3 cellular contexts compared by ENCODE assay signal in the genomic region with DNA sequence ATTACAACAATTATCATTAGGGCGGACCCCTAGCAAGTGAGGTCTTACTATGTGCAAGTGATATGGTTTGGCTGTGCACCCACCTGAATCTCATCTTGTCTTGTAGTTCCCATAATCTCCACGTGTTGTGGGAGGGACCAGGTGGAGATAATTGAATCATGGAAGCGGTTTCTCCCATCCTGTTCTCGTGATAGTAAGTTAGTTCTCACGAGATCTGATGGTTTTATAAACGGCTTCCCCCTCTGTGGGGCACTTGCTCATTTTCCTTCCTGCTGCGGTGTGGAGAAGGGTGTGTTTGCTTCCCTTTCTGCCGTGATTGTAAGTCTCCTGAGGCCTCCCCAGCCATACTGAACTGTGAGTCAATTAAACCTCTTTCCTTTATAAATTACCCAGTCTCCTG.
TF ChIP-seq lines count a peak whose summit lies in the region.

No MANE protein-coding gene starts in this region.

TF ChIP-seq in A549, 52 proteins besides CTCF, POLR2A, EP300 and RAD21 (continued from another document):
- TF ChIP-seq, protein P1, sequence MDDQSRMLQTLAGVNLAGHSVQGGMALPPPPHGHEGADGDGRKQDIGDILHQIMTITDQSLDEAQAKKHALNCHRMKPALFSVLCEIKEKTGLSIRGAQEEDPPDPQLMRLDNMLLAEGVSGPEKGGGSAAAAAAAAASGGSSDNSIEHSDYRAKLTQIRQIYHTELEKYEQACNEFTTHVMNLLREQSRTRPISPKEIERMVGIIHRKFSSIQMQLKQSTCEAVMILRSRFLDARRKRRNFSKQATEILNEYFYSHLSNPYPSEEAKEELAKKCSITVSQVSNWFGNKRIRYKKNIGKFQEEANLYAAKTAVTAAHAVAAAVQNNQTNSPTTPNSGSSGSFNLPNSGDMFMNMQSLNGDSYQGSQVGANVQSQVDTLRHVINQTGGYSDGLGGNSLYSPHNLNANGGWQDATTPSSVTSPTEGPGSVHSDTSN (IDR thresholded peaks at IDR 0.05): no peak
- TF ChIP-seq FOSB (CRISPR knock-in tag; IDR thresholded peaks at IDR 0.05) (no peak), HDAC2 (IDR thresholded peaks at IDR 0.05) (no peak), NPAS2 (CRISPR knock-in tag; IDR thresholded peaks at IDR 0.05; ENCODE audit: borderline replicate concordance) (no peak), RCOR1 (IDR thresholded peaks at IDR 0.05; ENCODE audit: low read depth, low read length) (no peak), MAZ (IDR thresholded peaks at IDR 0.05; ENCODE audit: borderline replicate concordance, low read depth, low read length) (no peak), TP53 (CRISPR knock-in tag; IDR thresholded peaks at IDR 0.05) (no peak), ZC3H11A (IDR thresholded peaks at IDR 0.05) (no peak)
- TF ChIP-seq, protein P2, sequence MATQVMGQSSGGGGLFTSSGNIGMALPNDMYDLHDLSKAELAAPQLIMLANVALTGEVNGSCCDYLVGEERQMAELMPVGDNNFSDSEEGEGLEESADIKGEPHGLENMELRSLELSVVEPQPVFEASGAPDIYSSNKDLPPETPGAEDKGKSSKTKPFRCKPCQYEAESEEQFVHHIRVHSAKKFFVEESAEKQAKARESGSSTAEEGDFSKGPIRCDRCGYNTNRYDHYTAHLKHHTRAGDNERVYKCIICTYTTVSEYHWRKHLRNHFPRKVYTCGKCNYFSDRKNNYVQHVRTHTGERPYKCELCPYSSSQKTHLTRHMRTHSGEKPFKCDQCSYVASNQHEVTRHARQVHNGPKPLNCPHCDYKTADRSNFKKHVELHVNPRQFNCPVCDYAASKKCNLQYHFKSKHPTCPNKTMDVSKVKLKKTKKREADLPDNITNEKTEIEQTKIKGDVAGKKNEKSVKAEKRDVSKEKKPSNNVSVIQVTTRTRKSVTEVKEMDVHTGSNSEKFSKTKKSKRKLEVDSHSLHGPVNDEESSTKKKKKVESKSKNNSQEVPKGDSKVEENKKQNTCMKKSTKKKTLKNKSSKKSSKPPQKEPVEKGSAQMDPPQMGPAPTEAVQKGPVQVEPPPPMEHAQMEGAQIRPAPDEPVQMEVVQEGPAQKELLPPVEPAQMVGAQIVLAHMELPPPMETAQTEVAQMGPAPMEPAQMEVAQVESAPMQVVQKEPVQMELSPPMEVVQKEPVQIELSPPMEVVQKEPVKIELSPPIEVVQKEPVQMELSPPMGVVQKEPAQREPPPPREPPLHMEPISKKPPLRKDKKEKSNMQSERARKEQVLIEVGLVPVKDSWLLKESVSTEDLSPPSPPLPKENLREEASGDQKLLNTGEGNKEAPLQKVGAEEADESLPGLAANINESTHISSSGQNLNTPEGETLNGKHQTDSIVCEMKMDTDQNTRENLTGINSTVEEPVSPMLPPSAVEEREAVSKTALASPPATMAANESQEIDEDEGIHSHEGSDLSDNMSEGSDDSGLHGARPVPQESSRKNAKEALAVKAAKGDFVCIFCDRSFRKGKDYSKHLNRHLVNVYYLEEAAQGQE (IDR thresholded peaks at IDR 0.05): no peak
- TF ChIP-seq, protein P3, sequence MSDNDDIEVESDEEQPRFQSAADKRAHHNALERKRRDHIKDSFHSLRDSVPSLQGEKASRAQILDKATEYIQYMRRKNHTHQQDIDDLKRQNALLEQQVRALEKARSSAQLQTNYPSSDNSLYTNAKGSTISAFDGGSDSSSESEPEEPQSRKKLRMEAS (IDR thresholded peaks at IDR 0.05): no peak

TF ChIP-seq in GM23338, 12 proteins besides CTCF, POLR2A, EP300 and RAD21 (continued from another document):
- TF ChIP-seq, protein P2 (IDR thresholded peaks at IDR 0.05; ENCODE audit: unreplicated experiment): no peak

TF ChIP-seq in WTC11, 78 proteins besides CTCF, POLR2A, EP300 and RAD21 (continued from another document):
- TF ChIP-seq, protein P4, sequence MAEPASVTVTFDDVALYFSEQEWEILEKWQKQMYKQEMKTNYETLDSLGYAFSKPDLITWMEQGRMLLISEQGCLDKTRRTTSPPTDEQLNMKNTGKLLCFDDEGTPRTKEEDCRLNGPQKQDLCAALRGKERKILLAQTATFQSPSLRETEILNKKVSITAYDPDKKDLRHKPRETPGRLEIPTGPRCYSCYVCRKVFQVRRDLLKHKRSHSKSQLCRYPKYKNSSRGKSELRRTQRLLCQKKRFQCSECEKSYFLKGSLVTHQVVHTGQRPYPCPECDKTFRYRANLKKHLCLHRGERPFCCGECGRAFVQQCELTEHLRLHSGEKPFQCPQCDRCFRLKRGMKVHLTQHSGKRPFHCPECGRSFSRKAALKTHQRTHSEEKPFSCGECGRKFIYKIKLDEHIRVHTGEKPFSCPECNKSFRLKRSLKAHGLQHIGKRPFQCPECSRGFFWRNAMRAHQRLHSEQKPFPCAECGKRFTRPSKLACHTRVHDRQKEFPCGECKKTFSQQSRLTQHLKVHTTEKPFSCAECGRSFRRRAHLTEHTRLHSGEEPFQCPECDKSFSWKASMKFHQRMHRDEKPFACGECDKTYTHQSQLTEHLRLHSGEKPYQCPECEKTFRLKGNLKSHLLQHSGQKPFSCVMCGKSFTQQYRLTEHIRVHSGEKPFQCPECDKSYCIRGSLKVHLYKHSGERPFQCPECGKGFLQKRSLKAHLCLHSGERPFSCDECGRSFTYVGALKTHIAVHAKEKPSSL (CRISPR knock-in tag; conservative IDR thresholded peaks at IDR 0.05): no peak
